Comparison of ENCODE assay signal across 39 cellular contexts in genomic region chr1:16095447-16095846, GRCh38. TPM values are rescaled to one million over a fixed set of nuclear protein-coding genes. Genes with fewer than 3 reads are reported as not detected.
"Had no signal": no experiment of that assay in that cellular context is flagged by ENCODE, and none has a peak within 500 bp of the region (broad histone marks: within the 10 kb centered on the region; RNA-seq: fewer than 3 reads in every experiment).

No MANE protein-coding gene starts in this region.

- H3K4me3 ChIP-seq: adrenal gland, ascending aorta, cardiac muscle cell, colonic mucosa, gastroesophageal sphincter, hepatocyte, lower lobe of right lung, mucosa of descending colon, ovary, prostate gland, smooth muscle cell, testis, vagina had no signal

- H3K27me3 ChIP-seq: adrenal gland, ascending aorta, cardiac muscle cell, colonic mucosa, gastroesophageal sphincter, hepatocyte, ovary, testis, vagina had no signal

- H3K27ac ChIP-seq: adrenal gland, ascending aorta, cardiac muscle cell, colonic mucosa, gastroesophageal sphincter, hepatocyte, lower lobe of right lung, neutrophil, ovary, prostate gland, testis, vagina, WERI-Rb-1 had no signal

- H3K4me2 ChIP-seq: hepatocyte, smooth muscle cell had no signal

- H3K36me3 ChIP-seq: adrenal gland, ascending aorta, cardiac muscle cell, colonic mucosa, gastroesophageal sphincter, lower lobe of right lung, neutrophil, ovary, prostate gland, vagina, WERI-Rb-1 had no signal

- H3K9me3 Mint-ChIP-seq: activated naive CD4-positive, alpha-beta T cell treated with anti-CD3 and anti-CD28 coated beads for 36 hours; activated naive CD8-positive, alpha-beta T cell treated with anti-CD3 and anti-CD28 coated beads for 36 hours; natural killer cell treated with Interleukin-12 subunit alpha and Interleukin-12 subunit beta and Interleukin-15 and Interleukin-18, amount 100 ng/mL, for 72 hours; stimulated activated naive B cell treated with anti-CD40 and anti-IgM and Interleukin-4, amounts not matched to agents 10 μg/mL and 1 μg/mL and 100 μg/mL, for 72 hours; T-helper 1 cell treated with Interleukin-12 subunit alpha and Interleukin-12 subunit beta and Interleukin-4 antibody, amounts not matched to agents 30 μg/mL and 1 μg/mL, for 36 hours had no signal

- H3K4me1 ChIP-seq: adrenal gland, ascending aorta, colonic mucosa, gastroesophageal sphincter, lower lobe of right lung, prostate gland had no signal

- H3K27ac Mint-ChIP-seq: activated naive CD4-positive, alpha-beta T cell treated with anti-CD3 and anti-CD28 coated beads for 36 hours; activated naive CD8-positive, alpha-beta T cell treated with anti-CD3 and anti-CD28 coated beads for 36 hours; brain; natural killer cell treated with Interleukin-12 subunit alpha and Interleukin-12 subunit beta and Interleukin-15 and Interleukin-18, amount 100 ng/mL, for 72 hours; stimulated activated naive B cell treated with anti-CD40 and anti-IgM and Interleukin-4, amounts not matched to agents 10 μg/mL and 1 μg/mL and 100 μg/mL, for 72 hours; T-helper 1 cell treated with Interleukin-12 subunit alpha and Interleukin-12 subunit beta and Interleukin-4 antibody, amounts not matched to agents 30 μg/mL and 1 μg/mL, for 36 hours had no signal

- ATAC-seq: activated CD4-positive, CD25-positive, alpha-beta regulatory T cell treated with anti-CD3 and anti-CD28 coated beads, Interleukin-2, amount 50 U/mL, for 24 hours; gastroesophageal sphincter; lower lobe of right lung; mucosa of descending colon; natural killer cell treated with Interleukin-12 subunit alpha and Interleukin-12 subunit beta and Interleukin-15 and Interleukin-18, amount 100 ng/mL, for 72 hours; stimulated activated naive B cell treated with anti-CD40 and anti-IgM and Interleukin-4, amounts not matched to agents 10 μg/mL and 1 μg/mL and 100 μg/mL, for 72 hours had no signal

- H3K9me3 ChIP-seq: adrenal gland, ascending aorta, colonic mucosa, gastroesophageal sphincter, lower lobe of right lung, mucosa of descending colon, neutrophil, ovary, prostate gland, testis, vagina had no signal

- H3K36me3 Mint-ChIP-seq: activated naive CD8-positive, alpha-beta T cell treated with anti-CD3 and anti-CD28 coated beads for 36 hours; brain; natural killer cell treated with Interleukin-12 subunit alpha and Interleukin-12 subunit beta and Interleukin-15 and Interleukin-18, amount 100 ng/mL, for 72 hours; stimulated activated naive B cell treated with anti-CD40 and anti-IgM and Interleukin-4, amounts not matched to agents 10 μg/mL and 1 μg/mL and 100 μg/mL, for 72 hours had no signal

- H3K4me3 Mint-ChIP-seq: activated naive CD4-positive, alpha-beta T cell treated with anti-CD3 and anti-CD28 coated beads for 36 hours; activated naive CD8-positive, alpha-beta T cell treated with anti-CD3 and anti-CD28 coated beads for 36 hours; brain; natural killer cell treated with Interleukin-12 subunit alpha and Interleukin-12 subunit beta and Interleukin-15 and Interleukin-18, amount 100 ng/mL, for 72 hours; stimulated activated naive B cell treated with anti-CD40 and anti-IgM and Interleukin-4, amounts not matched to agents 10 μg/mL and 1 μg/mL and 100 μg/mL, for 72 hours; T-helper 1 cell treated with Interleukin-12 subunit alpha and Interleukin-12 subunit beta and Interleukin-4 antibody, amounts not matched to agents 30 μg/mL and 1 μg/mL, for 36 hours had no signal

- H3K79me2 ChIP-seq: hepatocyte had no signal

- H3K4me1 Mint-ChIP-seq: activated naive CD8-positive, alpha-beta T cell treated with anti-CD3 and anti-CD28 coated beads for 36 hours had no signal

- DNase-seq: activated CD4-positive, alpha-beta T cell treated with anti-CD3 and anti-CD28 coated beads for 48 hours; activated CD4-positive, alpha-beta T cell treated with anti-CD3 and anti-CD28 coated beads, Interleukin-2, amount 50 U/mL, for 48 hours; activated CD8-positive, alpha-beta memory T cell treated with anti-CD3 and anti-CD28 coated beads for 24 hours; activated effector memory CD4-positive, alpha-beta T cell treated with Interleukin-2 at 50 U/mL for 16 hours; activated naive CD4-positive, alpha-beta T cell treated with anti-CD3 and anti-CD28 coated beads for 36 hours; activated naive CD8-positive, alpha-beta T cell treated with anti-CD3 and anti-CD28 coated beads for 36 hours; adrenal gland; cerebellar nuclear complex; colonic mucosa; effector CD8-positive, alpha-beta T cell; erythroblast; lower lobe of right lung; mucosa of descending colon; stimulated activated CD4-positive, alpha-beta T cell treated with anti-CD3 and anti-CD28 coated beads, Interleukin-1b, Interleukin-23, amount 100 ng/mL, for 48 hours; stimulated activated CD4-positive, alpha-beta T cell treated with anti-CD3 and anti-CD28 coated beads, Interleukin-4, amount 100 ng/mL, for 4 hours; stimulated activated CD8-positive, alpha-beta memory T cell treated with anti-CD3 and anti-CD28 coated beads, Interleukin-4, amount 100 ng/mL, for 48 hours; stimulated activated naive B cell treated with anti-CD40 and anti-IgM and Interleukin-4, amounts not matched to agents 10 μg/mL and 1 μg/mL and 100 μg/mL, for 72 hours; SW 1271; T1000; testis; trophoblast cell; WERI-Rb-1 had no signal

- H2AFZ ChIP-seq: hepatocyte had no signal

RNA-seq across cellular contexts. Expression of gene FAM131C, which starts 22.0 kb away (rescaled TPM):
- total RNA-seq: activated naive CD4-positive, alpha-beta T cell treated with anti-CD3 and anti-CD28 coated beads for 36 hours; dermis microvascular lymphatic vessel endothelial cell; gastroesophageal sphincter; lower lobe of right lung; mesenteric fat pad; myocyte; natural killer cell treated with Interleukin-12 subunit alpha and Interleukin-12 subunit beta and Interleukin-15 and Interleukin-18, amount 100 ng/mL, for 72 hours; prostate gland had no signal

RNA-seq across cellular contexts. Expression of gene CLCNKB, which starts 51.9 kb away (rescaled TPM):
- total RNA-seq: activated naive CD4-positive, alpha-beta T cell treated with anti-CD3 and anti-CD28 coated beads for 36 hours; activated naive CD8-positive, alpha-beta T cell treated with anti-CD3 and anti-CD28 coated beads for 36 hours; ascending aorta; myocyte; natural killer cell treated with Interleukin-12 subunit alpha and Interleukin-12 subunit beta and Interleukin-15 and Interleukin-18, amount 100 ng/mL, for 72 hours; vagina had no signal
- polyA plus RNA-seq: keratinocyte had no signal
